Comparison of ENCODE assay signal across 8 cellular contexts in the genomic region with DNA sequence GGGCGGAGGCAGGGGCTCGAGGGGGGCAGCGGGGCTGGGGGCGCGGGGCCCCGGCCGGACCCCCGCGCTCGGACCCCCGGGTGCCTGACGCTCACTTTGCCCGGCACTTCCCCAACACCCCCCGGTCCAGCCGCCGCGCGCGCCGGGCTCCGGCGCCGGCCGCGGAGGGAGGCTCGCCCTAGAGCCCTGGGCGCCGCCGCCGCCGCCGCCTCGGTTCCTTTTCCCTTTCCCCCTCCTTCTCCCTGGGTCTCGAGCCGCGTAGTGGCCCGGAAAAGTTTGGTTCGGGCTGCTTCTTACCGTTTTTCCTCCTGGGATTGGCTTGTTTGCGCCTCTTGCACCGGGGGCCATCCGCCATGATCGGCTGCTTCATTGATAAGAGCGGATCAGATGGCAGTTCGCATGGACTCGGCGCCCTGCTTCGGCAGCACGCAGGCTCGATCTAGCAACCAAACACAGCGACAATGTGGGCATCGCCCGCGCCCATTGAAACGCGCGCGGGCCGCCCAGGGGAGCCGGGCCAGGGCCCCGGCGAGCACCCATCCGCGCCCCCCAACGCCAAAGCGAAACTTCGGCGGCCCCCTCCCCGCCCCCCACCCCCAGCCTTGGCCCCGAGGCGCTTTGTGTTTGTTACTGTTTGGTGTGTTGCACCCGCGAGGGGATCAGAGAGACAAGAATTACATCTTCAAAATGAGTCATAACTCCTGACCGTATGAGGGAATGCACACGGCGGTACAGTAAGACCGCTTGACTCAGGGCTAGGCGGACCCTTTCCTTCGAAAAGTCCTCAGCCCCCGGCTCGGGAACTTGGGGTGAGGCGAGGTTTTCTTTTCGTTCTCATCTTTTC. TPM values are rescaled to one million over a fixed set of nuclear protein-coding genes. Genes with fewer than 3 reads are reported as not detected.
A peak's percentile ranks its signal among the peaks of the same experiment; 100 is the strongest.
DNase-seq lines count a peak whose midpoint lies in the region; ATAC-seq, FAIRE-seq and TF ChIP-seq lines count a peak whose summit lies in the region.

No MANE protein-coding gene starts in this region.

- DNase-seq in DMS 273 (lab: John Stamatoyannopoulos, UW; ENCODE audit: unreplicated experiment) (peak; percentile 74), SK-N-SH (peak; percentile 77), breast epithelium (ENCODE audit: low spot score in 2 of 2) (no peak), keratinocyte (ENCODE audit: low read depth, low spot score) (no peak), smooth muscle cell (lab: John Stamatoyannopoulos, UW; ENCODE audit: unreplicated experiment) (no peak), cerebellar cortex (ENCODE audit: low spot score) (no peak)

- POLR2A ChIA-PET in SK-N-SH (lab: Yijun Ruan, JAX): no interaction called here

- H3K4me1 ChIP-seq in SK-N-SH (ENCODE audit: control insufficient read depth in 1 of 2, insufficient read depth in 2 of 2, low read depth in 1 of 2, low read length in 1 of 2): peaks cover 25 to 27% of the 10 kb centered on the region in 2 experiments; a peak in 3 of 4 replicates
- H3K4me1 ChIP-seq in breast epithelium: no peaks in the 10 kb centered on the region
- peaks cover 5% of the 10 kb centered on the region for H3K4me1 ChIP-seq in keratinocyte (ENCODE audit: control insufficient read depth, extremely low read depth, insufficient read depth, low read length)
- peaks cover 46% of the 10 kb centered on the region for H3K4me1 ChIP-seq in smooth muscle cell (ENCODE audit: low read depth)

- intact Hi-C loops in breast epithelium (cut with DNase I; ENCODE audit: low total_unique reads): no loop called here

- H3K4me3 ChIP-seq in SK-N-SH (ENCODE audit: low read depth in 2 of 2, low read length in 1 of 2) (peak overlapping the region; percentile 83 to 97), breast epithelium (peak overlapping the region; percentile 58 to 85 (median 79)), keratinocyte (ENCODE audit: control insufficient read depth in 2 of 3, extremely low read depth in 1 of 3, insufficient read depth in 2 of 3, low read depth in 1 of 3, low read length in 3 of 3) (peak overlapping the region; percentile 41 to 48 (median 48)), smooth muscle cell (peak overlapping the region; percentile 82)

- no peak for FAIRE-seq in keratinocyte (lab: Jason Lieb, UNC)

- H3K27me3 ChIP-seq in SK-N-SH (ENCODE audit: insufficient read depth): no peaks in the 10 kb centered on the region
- H3K27me3 ChIP-seq in breast epithelium: peaks cover 0 to 77% of the 10 kb centered on the region in 2 donors
- peaks cover 95% of the 10 kb centered on the region for H3K27me3 ChIP-seq in keratinocyte (ENCODE audit: control insufficient read depth, extremely low read depth, insufficient read depth, low read length)
- no peaks in the 10 kb centered on the region for H3K27me3 ChIP-seq in smooth muscle cell (ENCODE audit: low read depth)

- TF ChIP-seq RAD21 in SK-N-SH (IDR thresholded peaks at IDR 0.05; ENCODE audit: low read length): no peak; the same call in 1 of the 2 replicates

- H3K9ac ChIP-seq in SK-N-SH (peak overlapping the region; percentile 97), keratinocyte (ENCODE audit: control insufficient read depth, extremely low read depth, insufficient read depth, low read length) (peak overlapping the region; percentile 34), smooth muscle cell (ENCODE audit: low read depth) (peak overlapping the region; percentile 98)

- H2AFZ ChIP-seq in SK-N-SH (ENCODE audit: low read depth) (peak overlapping the region; percentile 49; the same call in 1 of the 2 replicates), keratinocyte (ENCODE audit: control insufficient read depth, low read length) (peak overlapping the region; percentile 74), smooth muscle cell (ENCODE audit: low read depth) (peak overlapping the region; percentile 54)

- no peak for TF ChIP-seq EP300 in SK-N-SH (IDR thresholded peaks at IDR 0.05; ENCODE audit: borderline replicate concordance in 1 of 2, low read depth in 1 of 2, low read length in 1 of 2)

- CTCF ChIA-PET in SK-N-SH (lab: Yijun Ruan, JAX): interaction anchor here (0.7 kb wide), 2 partner anchors 115 to 117 kb away, joined by 3 read pairs; no protein-coding TSS in a partner anchor

- peaks cover 7% of the 10 kb centered on the region for H3F3A ChIP-seq in SK-N-SH (replicated peaks; ENCODE audit: insufficient read depth)
- H3F3A ChIP-seq in smooth muscle cell (ENCODE audit: low read depth): peaks cover 19% of the 10 kb centered on the region

- H3K9me2 ChIP-seq in SK-N-SH: no peaks in the 10 kb centered on the region

- H3K79me2 ChIP-seq in SK-N-SH (ENCODE audit: insufficient read depth) (peaks cover 71% of the 10 kb centered on the region), keratinocyte (ENCODE audit: control insufficient read depth, insufficient read depth, low read length) (no peaks in the 10 kb centered on the region), smooth muscle cell (ENCODE audit: low read depth) (peaks cover 78% of the 10 kb centered on the region)

- H3K27ac ChIP-seq in SK-N-SH (ENCODE audit: low read depth in 2 of 2, low read length in 1 of 2): peak overlapping the region; percentile 95 to 97
- H3K27ac ChIP-seq in breast epithelium: peak overlapping the region; percentile 90 to 98
- no peak overlapping the region for H3K27ac ChIP-seq in keratinocyte (ENCODE audit: control insufficient read depth, insufficient read depth, low read length)
- H3K27ac ChIP-seq in smooth muscle cell (ENCODE audit: low read depth): peak overlapping the region; percentile 98

- H3K36me3 ChIP-seq in SK-N-SH (replicated peaks in 1 of 2; ENCODE audit: control insufficient read depth in 1 of 2, insufficient read depth in 2 of 2, low read length in 1 of 2) (peaks cover 0 to 6% of the 10 kb centered on the region in 2 experiments), breast epithelium (no peaks in the 10 kb centered on the region), keratinocyte (ENCODE audit: control insufficient read depth in 2 of 2, extremely low read depth in 1 of 2, insufficient read depth in 2 of 2, low read length in 2 of 2) (no peaks in the 10 kb centered on the region), smooth muscle cell (ENCODE audit: low read depth) (no peaks in the 10 kb centered on the region)

- WGBS in SK-N-SH (ENCODE audit: low lambda C conversion rate): under 1% methylated on average over 50 of the region's 83 CpGs
- WGBS in smooth muscle cell (ENCODE audit: low lambda C conversion rate): under 1% methylated on average over 65 of the region's 83 CpGs

- H3K9me3 ChIP-seq in SK-N-SH (no peaks in the 10 kb centered on the region), breast epithelium (no peaks in the 10 kb centered on the region), keratinocyte (ENCODE audit: control insufficient read depth, low read depth, low read length) (no peaks in the 10 kb centered on the region), smooth muscle cell (replicated peaks; ENCODE audit: low read depth) (no peaks in the 10 kb centered on the region)

- ATAC-seq in GM19455 (IDR thresholded peaks at IDR 0.05; ENCODE audit: unreplicated experiment) (peak; percentile 63), HG03469 (IDR thresholded peaks at IDR 0.05; ENCODE audit: unreplicated experiment) (peak; percentile 32)

- dilution Hi-C loops in keratinocyte (cut with MboI; ENCODE audit: extremely low pct_ligation_motif_present, low sequenced_read_pairs): no loop called here

- H4K20me1 ChIP-seq in SK-N-SH (ENCODE audit: insufficient read depth) (peaks cover 14% of the 10 kb centered on the region), keratinocyte (ENCODE audit: control insufficient read depth, extremely low read depth, insufficient read depth, low read length) (peaks cover 2% of the 10 kb centered on the region), smooth muscle cell (ENCODE audit: low read depth) (peaks cover 30% of the 10 kb centered on the region)

- no peaks in the 10 kb centered on the region for H3K9me1 ChIP-seq in keratinocyte (ENCODE audit: control insufficient read depth, extremely low read depth, insufficient read depth, low read length)

- no peak for TF ChIP-seq POLR2A in breast epithelium (IDR thresholded peaks at IDR 0.05)

- TF ChIP-seq CTCF in SK-N-SH (IDR thresholded peaks at IDR 0.05) (no peak), breast epithelium (IDR thresholded peaks at IDR 0.05) (no peak), keratinocyte (optimal IDR thresholded peaks at IDR 0.05 in 1 of 3, IDR thresholded peaks at IDR 0.05 in 1 of 3, conservative IDR thresholded peaks at IDR 0.05 in 1 of 3; ENCODE audit: extremely low read depth in 1 of 3, insufficient read depth in 2 of 3, low read length in 3 of 3) (no peak), smooth muscle cell (IDR thresholded peaks at IDR 0.05; ENCODE audit: borderline replicate concordance, insufficient read depth, poor library complexity, severe bottlenecking) (no peak)

- H3K4me2 ChIP-seq in SK-N-SH (peak overlapping the region; percentile 94), keratinocyte (ENCODE audit: control insufficient read depth, extremely low read depth, insufficient read depth, low read depth, low read length) (peak overlapping the region; percentile 68), smooth muscle cell (peak overlapping the region; percentile 91)

TF ChIP-seq in SK-N-SH, 30 proteins besides CTCF, POLR2A, EP300 and RAD21 (continues in another document):
- TF ChIP-seq, protein P1, sequence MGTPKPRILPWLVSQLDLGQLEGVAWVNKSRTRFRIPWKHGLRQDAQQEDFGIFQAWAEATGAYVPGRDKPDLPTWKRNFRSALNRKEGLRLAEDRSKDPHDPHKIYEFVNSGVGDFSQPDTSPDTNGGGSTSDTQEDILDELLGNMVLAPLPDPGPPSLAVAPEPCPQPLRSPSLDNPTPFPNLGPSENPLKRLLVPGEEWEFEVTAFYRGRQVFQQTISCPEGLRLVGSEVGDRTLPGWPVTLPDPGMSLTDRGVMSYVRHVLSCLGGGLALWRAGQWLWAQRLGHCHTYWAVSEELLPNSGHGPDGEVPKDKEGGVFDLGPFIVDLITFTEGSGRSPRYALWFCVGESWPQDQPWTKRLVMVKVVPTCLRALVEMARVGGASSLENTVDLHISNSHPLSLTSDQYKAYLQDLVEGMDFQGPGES (IDR thresholded peaks at IDR 0.05; ENCODE audit: low read depth, low read length): no peak
- TF ChIP-seq POLR2AphosphoS5 (IDR thresholded peaks at IDR 0.05; ENCODE audit: low read depth, low read length): peak; percentile 15; the same call in 1 of the 2 replicates

RNA-seq across cellular contexts. Expression of a gene that starts 2.7 kb away (rescaled TPM):
- polyA plus RNA-seq in SK-N-SH (2012; rRNA removed) (16.3 and 20.5 TPM in 2 replicates), keratinocyte (0.03 to 0.12 TPM (median 0.06 TPM) in 3 replicates), smooth muscle cell (50.8 and 67.5 TPM in 2 replicates)
- polyA plus RNA-seq in SK-N-SH (2012; cell fraction: cytosol; rRNA removed): 16.9 and 17.6 TPM in 2 replicates
- polyA plus RNA-seq in SK-N-SH (2012; cell fraction: nucleus; rRNA removed): 24.6 and 25.9 TPM in 2 replicates
- total RNA-seq in breast epithelium (100 to 1,000 TPM in 1 of 3 donors, 10 to 100 TPM in 2; 53.7 to 225 (median 83.2) TPM), smooth muscle cell (148 and 158 TPM in 2 replicates)
- 0.20 TPM for polyA plus RNA-seq in keratinocyte (2011; ENCODE audit: low read depth)
- polyA plus RNA-seq in keratinocyte (2011; cell fraction: cytosol; rRNA removed): 0.06 and 0.15 TPM in 2 replicates
- polyA plus RNA-seq in keratinocyte (2011; cell fraction: nucleus; rRNA removed): 0.14 and 0.23 TPM in 2 replicates
- polyA plus RNA-seq in keratinocyte (2012; ENCODE audit: low replicate concordance): 0.08 and 0.10 TPM in 2 replicates
- polyA minus RNA-seq in keratinocyte: 0.13 to 0.49 TPM in 2 of 3 replicates, not detected in the other
- polyA minus RNA-seq in keratinocyte (2011; cell fraction: cytosol; rRNA and poly(A)+ RNA removed): not detected
- 0.32 and 1.0 TPM in 2 replicates for polyA minus RNA-seq in keratinocyte (2011; cell fraction: nucleus; rRNA and poly(A)+ RNA removed)

Comparison
In these comparisons a context has a peak if more than half of its experiments do, and no peak if none do; other contexts are left out.
1. DNase-seq: peak in DMS 273 (single experiment) and SK-N-SH (single experiment); none in breast epithelium (0 of 2), keratinocyte (single experiment), smooth muscle cell (single experiment) and cerebellar cortex (single experiment).
2. H3K9ac ChIP-seq: peak in every context shown above with its lines; median percentile 98 in smooth muscle cell; 97 in SK-N-SH; 34 in keratinocyte.
3. RNA of a gene that starts 2.7 kb away (polyA plus RNA-seq): 50.8 to 67.5 TPM in smooth muscle cell and 16.3 to 25.9 TPM in SK-N-SH; 0.03 to 0.23 TPM in keratinocyte; every median in the first group is over 10 times any median in the second.
4. Peak in every context shown above with its lines, with median percentiles within 50 percentile points of each other: H2AFZ ChIP-seq, H3K4me2 ChIP-seq and H3K4me3 ChIP-seq.